In genomic region chr15:89113263-89113662, GRCh38 we compare ENCODE assay signal across 1 cellular context.
TF ChIP-seq lines count a peak whose summit lies in the region.

No MANE protein-coding gene starts in this region.

TF ChIP-seq in A549, 52 proteins besides CTCF, POLR2A, EP300 and RAD21 (continued from another document):
- no peak for TF ChIP-seq HMGXB4 (CRISPR knock-in tag; IDR thresholded peaks at IDR 0.05; ENCODE audit: borderline replicate concordance)
- TF ChIP-seq, protein P1, sequence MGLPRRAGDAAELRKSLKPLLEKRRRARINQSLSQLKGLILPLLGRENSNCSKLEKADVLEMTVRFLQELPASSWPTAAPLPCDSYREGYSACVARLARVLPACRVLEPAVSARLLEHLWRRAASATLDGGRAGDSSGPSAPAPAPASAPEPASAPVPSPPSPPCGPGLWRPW (IDR thresholded peaks at IDR 0.05): no peak
